ENCODE assay signal across 13 cellular contexts in the genomic region with DNA sequence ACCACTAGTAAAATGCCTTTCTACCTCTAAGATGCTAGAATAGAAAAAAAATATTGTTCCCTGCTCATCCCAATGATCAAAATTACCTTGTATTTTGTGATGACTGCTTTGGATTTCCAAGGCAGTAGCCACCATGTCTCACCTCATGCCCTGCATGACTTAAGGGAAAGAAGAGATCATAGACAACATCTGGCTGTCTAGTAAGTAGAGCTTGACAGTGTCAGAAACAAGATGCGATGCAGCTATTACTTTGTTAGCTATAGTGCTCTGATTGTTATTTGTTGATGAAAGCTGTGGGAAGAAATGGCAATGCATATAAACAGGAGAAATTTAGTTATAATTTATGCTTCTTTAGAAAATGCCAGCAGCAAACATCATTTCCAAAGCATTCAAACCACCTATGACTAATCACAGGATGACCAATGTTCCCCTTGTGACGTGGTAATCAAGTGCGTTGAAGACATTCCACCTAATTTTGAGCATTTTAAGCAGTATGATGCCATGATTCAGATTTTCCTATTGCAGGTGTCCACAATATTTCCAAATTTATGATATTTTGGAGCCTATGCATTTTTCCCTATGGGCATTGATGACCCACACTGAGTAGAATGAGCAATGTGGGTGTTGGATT.
DNase-seq lines count a peak whose midpoint lies in the region; ATAC-seq and TF ChIP-seq lines count a peak whose summit lies in the region.
"Had no signal": no experiment of that assay in that cellular context is flagged by ENCODE, and none has a peak within 500 bp of the region (broad histone marks: within the 10 kb centered on the region; RNA-seq: fewer than 3 reads in every experiment).

No MANE protein-coding gene starts in this region.

- in situ Hi-C loops in mammary epithelial cell (cut with MboI; ENCODE audit: low sequenced_read_pairs in 2 of 2), result no loop called here

- no peak overlapping the region for H3K9ac ChIP-seq in mammary epithelial cell (ENCODE audit: insufficient read depth, low read length)

- H2AFZ ChIP-seq in mammary epithelial cell (ENCODE audit: low read depth, low read length) (no peak overlapping the region), OCI-LY7 (ENCODE audit: low read length) (no peak overlapping the region)

- H3K4me1 ChIP-seq in mammary epithelial cell (ENCODE audit: insufficient read depth, low read length), result peaks cover 23% of the 10 kb centered on the region
- no peaks in the 10 kb centered on the region for H3K4me1 ChIP-seq in OCI-LY7 (ENCODE audit: insufficient read depth, low read length, poor library complexity, severe bottlenecking)
- H3K4me1 ChIP-seq: ascending aorta, HAP-1 had no signal

- POLR2A ChIA-PET in OCI-LY7 (lab: Charles Lee), result interaction anchor here (0.6 to 0.7 kb wide), 2 partner anchors 32 to 880 kb away, joined by 3 read pairs; no protein-coding TSS in a partner anchor

- H3K79me2 ChIP-seq in mammary epithelial cell (ENCODE audit: insufficient read depth, low read length) (no peaks in the 10 kb centered on the region), OCI-LY7 (ENCODE audit: insufficient read depth, low read depth, low read length) (no peaks in the 10 kb centered on the region)

- dilution Hi-C loops in mammary epithelial cell (cut with HindIII; ENCODE audit: low sequenced_read_pairs), result no loop called here

- DNase-seq in AG20443 (ENCODE audit: low spot score) (peak; percentile 72), HT1080 (ENCODE audit: low read depth) (peak; percentile 80), mammary epithelial cell (peak; percentile 85), kidney glomerular epithelial cell (lab: John Stamatoyannopoulos, UW) (peak; percentile 13), left lobe of liver (ENCODE audit: low spot score) (no peak), OCI-LY7 (ENCODE audit: low spot score) (no peak)
- DNase-seq in effector CD8-positive, alpha-beta T cell (lab: John Stamatoyannopoulos, UW), result no peak
- DNase-seq: erythroblast; KG1; stimulated activated CD4-positive, alpha-beta T cell treated with anti-CD3 and anti-CD28 coated beads, Interleukin-15, amount 100 ng/mL, for 24 hours had no signal

- H3K27ac ChIP-seq in mammary epithelial cell (ENCODE audit: insufficient read depth, low read depth, low read length) (no peak overlapping the region), OCI-LY7 (ENCODE audit: low read depth, low read length, poor library complexity, severe bottlenecking) (no peak overlapping the region)
- H3K27ac ChIP-seq: ascending aorta had no signal

- H4K20me1 ChIP-seq in mammary epithelial cell (ENCODE audit: insufficient read depth, low read length), result no peaks in the 10 kb centered on the region
- H4K20me1 ChIP-seq in OCI-LY7 (ENCODE audit: insufficient read depth, low read length), result no peaks in the 10 kb centered on the region

- ATAC-seq in HG03175 (IDR thresholded peaks at IDR 0.05; ENCODE audit: unreplicated experiment), result no peak
- no peak for ATAC-seq in left lobe of liver

- H3K9me3 ChIP-seq in mammary epithelial cell (replicated peaks; ENCODE audit: insufficient read depth, low read length) (no peaks in the 10 kb centered on the region), OCI-LY7 (ENCODE audit: low read length) (no peaks in the 10 kb centered on the region)
- H3K9me3 ChIP-seq: ascending aorta, HAP-1 had no signal

- no peaks in the 10 kb centered on the region for H3K9me2 ChIP-seq in OCI-LY7 (ENCODE audit: insufficient read depth, low read length)

- no peaks in the 10 kb centered on the region for H3K27me3 ChIP-seq in mammary epithelial cell (ENCODE audit: insufficient read depth, low read length)
- H3K27me3 ChIP-seq: ascending aorta had no signal

- H3K4me2 ChIP-seq in mammary epithelial cell (ENCODE audit: insufficient read depth, low read depth, low read length), result peak overlapping the region; percentile 13
- no peak overlapping the region for H3K4me2 ChIP-seq in OCI-LY7 (ENCODE audit: low read length)

- intact Hi-C loops in mammary epithelial cell (cut with micrococcal nuclease) (no loop called here), OCI-LY7 (cut with micrococcal nuclease; ENCODE audit: unreplicated experiment) (no loop called here)

- BruUV-seq in mammary epithelial cell (replicated peaks; lab: Mats Ljungman, UMichigan), result no TSS peak
- no TSS peak for BruUV-seq in OCI-LY7 (replicated peaks; lab: Mats Ljungman, UMichigan)

- WGBS in mammary epithelial cell (ENCODE audit: low coverage, missing lambda C conversion rate), result 44% methylated on average over 2 of the region's 3 CpGs

- no peak overlapping the region for H3K4me3 ChIP-seq in mammary epithelial cell (replicated peaks in 1 of 3; ENCODE audit: insufficient read depth in 1 of 3, low read depth in 2 of 3, low read length in 3 of 3)
- H3K4me3 ChIP-seq in OCI-LY7 (ENCODE audit: low read depth, low read length, poor library complexity, severe bottlenecking), result no peak overlapping the region
- H3K4me3 ChIP-seq: ascending aorta, HAP-1 had no signal

- TF ChIP-seq CTCF in mammary epithelial cell (conservative IDR thresholded peaks at IDR 0.05 in 1 of 2, IDR thresholded peaks at IDR 0.05 in 1 of 2; ENCODE audit: extremely low read depth in 1 of 2, insufficient read depth in 1 of 2, low read depth in 1 of 2, low read length in 2 of 2), result no peak
- no peak for TF ChIP-seq CTCF in OCI-LY7 (conservative IDR thresholded peaks at IDR 0.05; ENCODE audit: low read length)

- H3K36me3 ChIP-seq in mammary epithelial cell (ENCODE audit: insufficient read depth, low read length) (no peaks in the 10 kb centered on the region), OCI-LY7 (ENCODE audit: insufficient read depth, low read length) (no peaks in the 10 kb centered on the region)
- H3K36me3 ChIP-seq: ascending aorta, HAP-1 had no signal

- CTCF ChIA-PET in mammary epithelial cell (lab: Charles Lee; ENCODE audit: low non-redundant PET), result no interaction called here
- CTCF ChIA-PET in OCI-LY7 (lab: Charles Lee; ENCODE audit: unreplicated experiment), result no interaction called here

Comparison
In these comparisons a context has a peak if more than half of its experiments do, and no peak if none do; other contexts are left out.
1. DNase-seq: peak in AG20443 (single experiment), HT1080 (single experiment), mammary epithelial cell (single experiment) and kidney glomerular epithelial cell (single experiment); none in left lobe of liver (single experiment), OCI-LY7 (single experiment) and effector CD8-positive, alpha-beta T cell (single experiment).